ENCODE assay signal across 29 cellular contexts in the genomic region with DNA sequence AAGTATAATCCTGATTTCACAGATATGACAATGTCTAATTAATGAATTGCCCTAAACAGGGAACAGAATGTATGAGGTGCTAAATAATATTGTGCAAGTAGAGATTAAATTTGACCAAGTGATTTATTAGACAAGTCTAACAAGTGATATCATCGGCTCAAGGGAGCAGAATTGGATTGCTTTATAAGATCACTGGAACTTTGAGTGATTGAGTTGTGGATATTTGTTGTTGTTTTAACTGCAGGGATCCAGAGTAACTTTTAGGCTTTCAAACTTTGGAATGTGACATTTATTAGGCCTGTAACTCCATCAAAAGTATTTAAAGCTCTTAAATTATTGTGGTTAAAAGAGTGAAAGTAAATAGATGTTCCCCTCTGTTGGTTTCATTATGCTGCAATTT.
DNase-seq lines count a peak whose midpoint lies in the region; ATAC-seq and TF ChIP-seq lines count a peak whose summit lies in the region.
"Had no signal": no experiment of that assay in that cellular context is flagged by ENCODE, and none has a peak within 500 bp of the region (broad histone marks: within the 10 kb centered on the region; RNA-seq: fewer than 3 reads in every experiment).

No MANE protein-coding gene starts in this region.

- H2AFZ ChIP-seq in smooth muscle cell (ENCODE audit: low read depth) = peak overlapping the region; percentile 14
- H2AFZ ChIP-seq: neural progenitor cell had no signal

- no peak for TF ChIP-seq CTCF in heart left ventricle (IDR thresholded peaks at IDR 0.05)
- TF ChIP-seq CTCF in HEK293 (tag by site-specific recombination; IDR thresholded peaks at IDR 0.05) = no peak
- no peak for TF ChIP-seq CTCF in smooth muscle cell (IDR thresholded peaks at IDR 0.05; ENCODE audit: borderline replicate concordance, insufficient read depth, poor library complexity, severe bottlenecking)
- no peak for TF ChIP-seq CTCF in breast epithelium (IDR thresholded peaks at IDR 0.05)

- H3K4me3 ChIP-seq in heart left ventricle (no peak overlapping the region), HEK293 (ENCODE audit: low read depth, low read length) (no peak overlapping the region), smooth muscle cell (no peak overlapping the region), breast epithelium (no peak overlapping the region)
- H3K4me3 ChIP-seq: dorsolateral prefrontal cortex, neural progenitor cell, thoracic aorta had no signal

- no peak for DNase-seq in Right ventricle myocardium inferior (ENCODE audit: missing footprints)
- no peak for DNase-seq in heart left ventricle
- peak; percentile 88 for DNase-seq in amniotic epithelial cell (ENCODE audit: low read depth)
- DNase-seq in smooth muscle cell (lab: John Stamatoyannopoulos, UW; ENCODE audit: unreplicated experiment) = no peak
- DNase-seq in breast epithelium (ENCODE audit: low spot score in 2 of 2) = no peak
- DNase-seq in glomerular visceral epithelial cell (ENCODE audit: extremely low spot score) = no peak
- DNase-seq in DMS53 (lab: John Stamatoyannopoulos, UW) = no peak
- DNase-seq: ACHN; activated CD4-positive, alpha-beta T cell treated with anti-CD3 and anti-CD28 coated beads for 36 hours; activated CD8-positive, alpha-beta T cell treated with anti-CD3 and anti-CD28 coated beads, Interleukin-2, amount 10 ng/mL, durations not matched to agents 7 days and 5 days; activated naive CD4-positive, alpha-beta T cell treated with anti-CD3 and anti-CD28 coated beads, Interleukin-2, amount 10 ng/mL, durations not matched to agents 7 days and 5 days; amygdala; CD8-positive, alpha-beta memory T cell; DMS 273 treated with DMSO at 0.1 percent for 48 hours; dorsolateral prefrontal cortex; HCEC 1CT; mesendoderm; NCI-H1436 treated with DMSO at 0.1 percent for 48 hours; NCI-H2081 treated with DMSO at 0.1 percent for 48 hours; NCI-H226; NCI-H526 treated with DMSO at 0.1 percent for 48 hours; OCI-M1; stimulated activated CD4-positive, alpha-beta T cell treated with anti-CD3 and anti-CD28 coated beads, Interleukin-1b, Interleukin-23, amount 100 ng/mL, for 48 hours; stimulated activated naive CD8-positive, alpha-beta T cell treated with anti-CD3 and anti-CD28 coated beads, Interleukin-15, amount 100 ng/mL, for 72 hours had no signal

- intact Hi-C loops in Right ventricle myocardium inferior (cut with DNase I) (no loop called here), heart left ventricle (cut with DNase I) (no loop called here), breast epithelium (cut with DNase I; ENCODE audit: low total_unique reads) (no loop called here)

- H3K79me2 ChIP-seq in smooth muscle cell (ENCODE audit: low read depth) = no peaks in the 10 kb centered on the region

- H3K9me3 ChIP-seq in heart left ventricle = no peaks in the 10 kb centered on the region
- no peaks in the 10 kb centered on the region for H3K9me3 ChIP-seq in HEK293 (ENCODE audit: control insufficient read depth, insufficient read depth, low read depth, low read length)
- no peaks in the 10 kb centered on the region for H3K9me3 ChIP-seq in smooth muscle cell (replicated peaks; ENCODE audit: low read depth)
- no peaks in the 10 kb centered on the region for H3K9me3 ChIP-seq in breast epithelium
- H3K9me3 ChIP-seq: thoracic aorta had no signal

- ATAC-seq in Right ventricle myocardium inferior (peak; percentile 37), heart left ventricle (no peak)
- ATAC-seq: activated CD4-positive, alpha-beta T cell treated with anti-CD3 and anti-CD28 coated beads for 36 hours; activated CD8-positive, alpha-beta T cell treated with anti-CD3 and anti-CD28 coated beads, Interleukin-2, amount 10 ng/mL, durations not matched to agents 7 days and 5 days; activated T-helper 17 cell treated with anti-CD3 and anti-CD28 coated beads, Interleukin-2, amount 50 U/mL, for 72 hours; left lobe of liver; stimulated activated naive CD8-positive, alpha-beta T cell treated with anti-CD3 and anti-CD28 coated beads, Interleukin-15, amount 100 ng/mL, for 72 hours had no signal

- no peak overlapping the region for H3K9ac ChIP-seq in smooth muscle cell (ENCODE audit: low read depth)
- H3K9ac ChIP-seq: neural progenitor cell had no signal

- CTCF ChIA-PET in HEK293 (lab: Yijun Ruan, JAX) = no interaction called here

- H3K27ac ChIP-seq in heart left ventricle (no peak overlapping the region), HEK293 (ENCODE audit: extremely low read depth, low read depth, low read length) (no peak overlapping the region), smooth muscle cell (ENCODE audit: low read depth) (no peak overlapping the region), breast epithelium (no peak overlapping the region)
- H3K27ac ChIP-seq: dorsolateral prefrontal cortex, neural progenitor cell, thoracic aorta had no signal

- H3K4me1 ChIP-seq in heart left ventricle (peaks cover 0 to 10% (median 0%) of the 10 kb centered on the region in 12 donors), HEK293 (ENCODE audit: control insufficient read depth, insufficient read depth, low read length) (no peaks in the 10 kb centered on the region), smooth muscle cell (ENCODE audit: low read depth) (no peaks in the 10 kb centered on the region), breast epithelium (no peaks in the 10 kb centered on the region)
- H3K4me1 ChIP-seq: neural progenitor cell had no signal

- H3F3A ChIP-seq in smooth muscle cell (ENCODE audit: low read depth) = no peaks in the 10 kb centered on the region

- no peaks in the 10 kb centered on the region for H3K27me3 ChIP-seq in heart left ventricle
- H3K27me3 ChIP-seq in smooth muscle cell (ENCODE audit: low read depth) = no peaks in the 10 kb centered on the region
- H3K27me3 ChIP-seq in breast epithelium = no peaks in the 10 kb centered on the region
- H3K27me3 ChIP-seq: neural progenitor cell had no signal

- POLR2A ChIA-PET in HEK293 (lab: Yijun Ruan, JAX) = no interaction called here

- H3K36me3 ChIP-seq in heart left ventricle (no peaks in the 10 kb centered on the region), HEK293 (ENCODE audit: control insufficient read depth in 2 of 2, insufficient read depth in 1 of 2, low read length in 2 of 2) (no peaks in the 10 kb centered on the region), smooth muscle cell (ENCODE audit: low read depth) (no peaks in the 10 kb centered on the region), breast epithelium (no peaks in the 10 kb centered on the region)
- H3K36me3 ChIP-seq: neural progenitor cell, thoracic aorta had no signal

- H3K4me2 ChIP-seq in smooth muscle cell = no peak overlapping the region
- H3K4me2 ChIP-seq: neural progenitor cell had no signal

- TF ChIP-seq POLR2A in heart left ventricle (IDR thresholded peaks at IDR 0.05) (no peak), breast epithelium (IDR thresholded peaks at IDR 0.05) (no peak)

- no peaks in the 10 kb centered on the region for H4K20me1 ChIP-seq in smooth muscle cell (ENCODE audit: low read depth)

- 74 to 82% (median 78%) methylated on average over 1 of the region's 1 CpG for WGBS in heart left ventricle, 4 donors
- 60% methylated on average over 1 of the region's 1 CpG for WGBS in smooth muscle cell (ENCODE audit: low lambda C conversion rate)

TF ChIP-seq in HEK293, 187 proteins besides CTCF, POLR2A, EP300 and RAD21 (continues in another document):
- TF ChIP-seq ZBTB7A (tag by site-specific recombination; IDR thresholded peaks at IDR 0.05; ENCODE audit: low read depth) (no peak), WT1 (tag by site-specific recombination; IDR thresholded peaks at IDR 0.05) (0 out of 2 replicates have a peak, but pooled peaks have one; percentile 41), ZNF48 (tag by site-specific recombination; IDR thresholded peaks at IDR 0.05) (no peak), ZNF174 (tag by site-specific recombination; IDR thresholded peaks at IDR 0.05) (no peak), ZNF843 (tag by site-specific recombination; IDR thresholded peaks at IDR 0.05) (peak; percentile 92)
- TF ChIP-seq, protein P1, sequence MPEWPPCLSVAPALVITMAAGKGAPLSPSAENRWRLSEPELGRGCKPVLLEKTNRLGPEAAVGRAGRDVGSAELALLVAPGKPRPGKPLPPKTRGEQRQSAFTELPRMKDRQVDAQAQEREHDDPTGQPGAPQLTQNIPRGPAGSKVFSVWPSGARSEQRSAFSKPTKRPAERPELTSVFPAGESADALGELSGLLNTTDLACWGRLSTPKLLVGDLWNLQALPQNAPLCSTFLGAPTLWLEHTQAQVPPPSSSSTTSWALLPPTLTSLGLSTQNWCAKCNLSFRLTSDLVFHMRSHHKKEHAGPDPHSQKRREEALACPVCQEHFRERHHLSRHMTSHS (tag by site-specific recombination; IDR thresholded peaks at IDR 0.05) = peak; percentile 53; the same call in 1 of the 2 replicates
- TF ChIP-seq, protein P2, sequence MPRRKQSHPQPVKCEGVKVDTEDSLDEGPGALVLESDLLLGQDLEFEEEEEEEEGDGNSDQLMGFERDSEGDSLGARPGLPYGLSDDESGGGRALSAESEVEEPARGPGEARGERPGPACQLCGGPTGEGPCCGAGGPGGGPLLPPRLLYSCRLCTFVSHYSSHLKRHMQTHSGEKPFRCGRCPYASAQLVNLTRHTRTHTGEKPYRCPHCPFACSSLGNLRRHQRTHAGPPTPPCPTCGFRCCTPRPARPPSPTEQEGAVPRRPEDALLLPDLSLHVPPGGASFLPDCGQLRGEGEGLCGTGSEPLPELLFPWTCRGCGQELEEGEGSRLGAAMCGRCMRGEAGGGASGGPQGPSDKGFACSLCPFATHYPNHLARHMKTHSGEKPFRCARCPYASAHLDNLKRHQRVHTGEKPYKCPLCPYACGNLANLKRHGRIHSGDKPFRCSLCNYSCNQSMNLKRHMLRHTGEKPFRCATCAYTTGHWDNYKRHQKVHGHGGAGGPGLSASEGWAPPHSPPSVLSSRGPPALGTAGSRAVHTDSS (tag by site-specific recombination; IDR thresholded peaks at IDR 0.05) = no peak
- TF ChIP-seq, protein P3, sequence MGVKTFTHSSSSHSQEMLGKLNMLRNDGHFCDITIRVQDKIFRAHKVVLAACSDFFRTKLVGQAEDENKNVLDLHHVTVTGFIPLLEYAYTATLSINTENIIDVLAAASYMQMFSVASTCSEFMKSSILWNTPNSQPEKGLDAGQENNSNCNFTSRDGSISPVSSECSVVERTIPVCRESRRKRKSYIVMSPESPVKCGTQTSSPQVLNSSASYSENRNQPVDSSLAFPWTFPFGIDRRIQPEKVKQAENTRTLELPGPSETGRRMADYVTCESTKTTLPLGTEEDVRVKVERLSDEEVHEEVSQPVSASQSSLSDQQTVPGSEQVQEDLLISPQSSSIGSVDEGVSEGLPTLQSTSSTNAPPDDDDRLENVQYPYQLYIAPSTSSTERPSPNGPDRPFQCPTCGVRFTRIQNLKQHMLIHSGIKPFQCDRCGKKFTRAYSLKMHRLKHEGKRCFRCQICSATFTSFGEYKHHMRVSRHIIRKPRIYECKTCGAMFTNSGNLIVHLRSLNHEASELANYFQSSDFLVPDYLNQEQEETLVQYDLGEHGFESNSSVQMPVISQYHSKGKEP (tag by site-specific recombination; IDR thresholded peaks at IDR 0.05) = peak; percentile 57
